In genomic region chr2:7262608-7263228, GRCh38 we compare ENCODE assay signal across 27 cellular contexts.
"Had no signal": no experiment of that assay in that cellular context is flagged by ENCODE, and none has a peak within 500 bp of the region (broad histone marks: within the 10 kb centered on the region; RNA-seq: fewer than 3 reads in every experiment).

No MANE protein-coding gene starts in this region.

- DNase-seq: activated CD4-positive, alpha-beta memory T cell treated with anti-CD3 and anti-CD28 coated beads for 36 hours; activated CD4-positive, alpha-beta T cell treated with anti-CD3 and anti-CD28 coated beads, Interleukin-2, amount 10 ng/mL, durations not matched to agents 24 days and 14 days; activated CD4-positive, CD25-positive, alpha-beta regulatory T cell treated with anti-CD3 and anti-CD28 coated beads, Interleukin-2, amount 50 U/mL, for 72 hours; activated CD8-positive, alpha-beta memory T cell treated with anti-CD3 and anti-CD28 coated beads, Interleukin-2, amount 50 U/mL, for 4 hours; activated gamma-delta T cell; activated naive CD4-positive, alpha-beta T cell treated with anti-CD3 and anti-CD28 coated beads, Interleukin-2, amount 10 ng/mL, durations not matched to agents 7 days and 5 days; activated naive CD8-positive, alpha-beta T cell treated with anti-CD3 and anti-CD28 coated beads, Interleukin-2, amount 10 ng/mL, durations not matched to agents 7 days and 5 days; activated T-cell treated with anti-CD3 and anti-CD28 coated beads, Interleukin-2, amount 50 U/mL, for 1 hour; amniotic stem cell; brain microvascular endothelial cell; dermis blood vessel endothelial cell; effector CD4-positive, alpha-beta T cell; esophagus squamous epithelium; foreskin melanocyte; heart right ventricle; kidney glomerular epithelial cell; left lung; lower lobe of right lung; mesenchymal stem cell; natural killer cell; stimulated activated CD4-positive, alpha-beta T cell treated with anti-CD3 and anti-CD28 coated beads, Interleukin-12 subunit alpha, Interleukin-12 subunit beta, amount 100 ng/mL, for 4 hours; stimulated activated CD4-positive, alpha-beta T cell treated with anti-CD3 and anti-CD28 coated beads, Interleukin-4, amount 100 ng/mL, for 1 hour; substantia nigra; T-helper 9 cell had no signal

- ATAC-seq: heart right ventricle, left lung, natural killer cell, sciatic nerve had no signal

- FAIRE-seq: astrocyte, endometrium had no signal
